In the genomic region with DNA sequence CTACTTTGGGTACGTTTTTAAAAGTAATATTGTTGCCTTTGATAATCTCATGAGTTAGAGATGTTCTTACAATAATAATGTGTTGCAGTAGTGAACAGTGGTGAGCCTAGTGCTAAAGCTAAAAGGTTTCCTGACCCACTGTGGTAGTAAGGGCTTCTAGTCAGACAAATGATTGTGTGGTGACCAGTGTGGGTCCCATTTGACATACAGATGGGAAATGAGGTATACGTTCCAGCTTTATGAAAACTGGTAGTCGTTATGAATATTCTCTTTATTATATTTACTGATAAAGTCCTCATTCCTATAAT, we compare ENCODE assay signal across 8 cellular contexts. TPM values are rescaled to one million over a fixed set of nuclear protein-coding genes. Genes with fewer than 3 reads are reported as not detected.
DNase-seq lines count a peak whose midpoint lies in the region; ATAC-seq, FAIRE-seq and TF ChIP-seq lines count a peak whose summit lies in the region.

No MANE protein-coding gene starts in this region.

- intact Hi-C loops in activated CD4-positive, alpha-beta memory T cell treated with anti-CD3 and anti-CD28 coated beads for 36 hours (cut with micrococcal nuclease), result loop anchor here (2.0 to 5.0 kb wide), 9 partner anchors 220 to 1910 kb away; a partner anchor contains a TSS

- peaks cover 6% of the 10 kb centered on the region for H3K27me3 Mint-ChIP-seq in activated naive CD4-positive, alpha-beta T cell treated with anti-CD3 and anti-CD28 coated beads, Interleukin-2, amount 10 ng/mL, durations not matched to agents 7 days and 5 days
- no peaks in the 10 kb centered on the region for H3K27me3 Mint-ChIP-seq in activated CD4-positive, alpha-beta memory T cell treated with anti-CD3 and anti-CD28 coated beads for 36 hours
- H3K27me3 Mint-ChIP-seq in immature natural killer cell (ENCODE audit: low read depth in 3 of 3), result peaks cover 26 to 38% (median 36%) of the 10 kb centered on the region in 3 donors

- DNase-seq in activated naive CD4-positive, alpha-beta T cell treated with anti-CD3 and anti-CD28 coated beads, Interleukin-2, amount 10 ng/mL, durations not matched to agents 7 days and 5 days, result peak; percentile 23
- DNase-seq in activated naive CD4-positive, alpha-beta T cell treated with anti-CD3 and anti-CD28 coated beads, Interleukin-2, amount 50 U/mL, for 16 hours, result no peak
- peak; percentile 39 for DNase-seq in activated CD4-positive, alpha-beta memory T cell treated with anti-CD3 and anti-CD28 coated beads for 36 hours
- peak; percentile 13 to 23 (median 14) for DNase-seq in immature natural killer cell
- DNase-seq in NCI-H2196 treated with DMSO at 0.1 percent for 48 hours (lab: John Stamatoyannopoulos, UW; ENCODE audit: unreplicated experiment), result no peak
- no peak for DNase-seq in D721Med (ENCODE audit: insufficient read length, low spot score)

- no peak for FAIRE-seq in D721Med (lab: Jason Lieb, UNC)

- CTCF ChIA-PET in activated naive CD4-positive, alpha-beta T cell treated with anti-CD3 and anti-CD28 coated beads, Interleukin-2, amount 10 ng/mL, durations not matched to agents 7 days and 5 days (lab: Charles Lee), result interaction anchor here (0.9 to 3.0 kb wide), 3 partner anchors 15 to 61 kb away, joined by 4 to 8 read pairs (median 4); no protein-coding TSS in a partner anchor
- CTCF ChIA-PET in activated CD4-positive, alpha-beta memory T cell treated with anti-CD3 and anti-CD28 coated beads for 36 hours (lab: Charles Lee), result interaction anchor here (0.6 to 1.4 kb wide), 4 partner anchors 50 to 404 kb away, joined by 3 to 4 read pairs (median 4); no protein-coding TSS in a partner anchor

- H3K36me3 Mint-ChIP-seq in activated naive CD4-positive, alpha-beta T cell treated with anti-CD3 and anti-CD28 coated beads, Interleukin-2, amount 10 ng/mL, durations not matched to agents 7 days and 5 days, result peaks cover 28% of the 10 kb centered on the region
- H3K36me3 Mint-ChIP-seq in activated CD4-positive, alpha-beta memory T cell treated with anti-CD3 and anti-CD28 coated beads for 36 hours, result peaks cover 39% of the 10 kb centered on the region
- peaks cover 0 to 11% (median 4%) of the 10 kb centered on the region in 3 donors for H3K36me3 Mint-ChIP-seq in immature natural killer cell

- H3K27ac Mint-ChIP-seq in activated naive CD4-positive, alpha-beta T cell treated with anti-CD3 and anti-CD28 coated beads, Interleukin-2, amount 10 ng/mL, durations not matched to agents 7 days and 5 days, result peak overlapping the region; percentile 100
- H3K27ac Mint-ChIP-seq in activated CD4-positive, alpha-beta memory T cell treated with anti-CD3 and anti-CD28 coated beads for 36 hours, result peak overlapping the region; percentile 99
- H3K27ac Mint-ChIP-seq in immature natural killer cell, result peak overlapping the region; percentile 94 to 99 (median 98)

- peak overlapping the region; percentile 84 for H3K4me3 Mint-ChIP-seq in activated naive CD4-positive, alpha-beta T cell treated with anti-CD3 and anti-CD28 coated beads, Interleukin-2, amount 10 ng/mL, durations not matched to agents 7 days and 5 days
- peak overlapping the region; percentile 99 for H3K4me3 Mint-ChIP-seq in activated CD4-positive, alpha-beta memory T cell treated with anti-CD3 and anti-CD28 coated beads for 36 hours
- peak overlapping the region; percentile 88 to 97 (median 91) for H3K4me3 Mint-ChIP-seq in immature natural killer cell

- peaks cover 57% of the 10 kb centered on the region for H3K4me1 Mint-ChIP-seq in activated naive CD4-positive, alpha-beta T cell treated with anti-CD3 and anti-CD28 coated beads, Interleukin-2, amount 10 ng/mL, durations not matched to agents 7 days and 5 days
- peaks cover 39% of the 10 kb centered on the region for H3K4me1 Mint-ChIP-seq in activated CD4-positive, alpha-beta memory T cell treated with anti-CD3 and anti-CD28 coated beads for 36 hours (ENCODE audit: low read depth)
- peaks cover 51 to 65% of the 10 kb centered on the region in 2 donors for H3K4me1 Mint-ChIP-seq in immature natural killer cell

- no peaks in the 10 kb centered on the region for H3K9me3 Mint-ChIP-seq in activated naive CD4-positive, alpha-beta T cell treated with anti-CD3 and anti-CD28 coated beads, Interleukin-2, amount 10 ng/mL, durations not matched to agents 7 days and 5 days
- no peaks in the 10 kb centered on the region for H3K9me3 Mint-ChIP-seq in activated CD4-positive, alpha-beta memory T cell treated with anti-CD3 and anti-CD28 coated beads for 36 hours
- peaks cover 0 to 2% (median 0%) of the 10 kb centered on the region in 6 donors for H3K9me3 Mint-ChIP-seq in immature natural killer cell

- no peak for ATAC-seq in GM19328 (IDR thresholded peaks at IDR 0.05; ENCODE audit: unreplicated experiment)

- POLR2A ChIA-PET in activated CD4-positive, alpha-beta memory T cell treated with anti-CD3 and anti-CD28 coated beads for 36 hours (lab: Charles Lee), result interaction anchor here (1.2 to 4.2 kb wide), 9 partner anchors 19 to 1510 kb away, joined by 3 to 41 read pairs (median 5); a partner anchor contains a TSS

- no peak for TF ChIP-seq CTCF in D721Med (IDR thresholded peaks at IDR 0.05; ENCODE audit: insufficient read depth, missing control alignments)

- peak overlapping the region; percentile 100 for H3K27ac ChIP-seq in temporal lobe (ENCODE audit: low read depth, low read length)

RNA-seq across cellular contexts. Expression of a gene that starts 1.8 kb away (rescaled TPM):
- total RNA-seq in activated CD4-positive, alpha-beta memory T cell treated with anti-CD3 and anti-CD28 coated beads for 36 hours, result 10 to 100 TPM; 12.2 to 13.4 TPM
- polyA plus RNA-seq in immature natural killer cell, result 1 to 10 TPM; 4.5 to 6.5 (median 4.5) TPM
- total RNA-seq in temporal lobe, result 83.3 TPM

Comparison
In these comparisons a context has a peak if more than half of its experiments do, and no peak if none do; other contexts are left out.
1. DNase-seq: peak in activated naive CD4-positive, alpha-beta T cell treated with anti-CD3 and anti-CD28 coated beads, Interleukin-2, amount 10 ng/mL, durations not matched to agents 7 days and 5 days (single experiment), activated CD4-positive, alpha-beta memory T cell treated with anti-CD3 and anti-CD28 coated beads for 36 hours (single experiment) and immature natural killer cell (3 of 3); none in activated naive CD4-positive, alpha-beta T cell treated with anti-CD3 and anti-CD28 coated beads, Interleukin-2, amount 50 U/mL, for 16 hours (single experiment), NCI-H2196 treated with DMSO at 0.1 percent for 48 hours (single experiment) and D721Med (single experiment).
2. Peak in every context shown above with its lines, with median percentiles within 50 percentile points of each other: H3K27ac Mint-ChIP-seq and H3K4me3 Mint-ChIP-seq.